8 cellular contexts compared by ENCODE assay signal in genomic region chr5:163459888-163460561, GRCh38.
DNase-seq lines count a peak whose midpoint lies in the region; ATAC-seq and TF ChIP-seq lines count a peak whose summit lies in the region.

NUDCD2 (minus strand) TSS chr5:163460102; CDS start chr5:163460050, 52 bp downstream.

- H3K4me3 ChIP-seq in OCI-LY3 (ENCODE audit: low read length): peak within 1 kb of the TSS; percentile 99

- H3K9ac ChIP-seq in OCI-LY3 (ENCODE audit: low read length): peak within 1 kb of the TSS; percentile 99

- no peaks in the 10 kb centered on the region for H3K9me3 ChIP-seq in OCI-LY3 (ENCODE audit: insufficient read depth, low read length)

- H2AFZ ChIP-seq in OCI-LY3 (ENCODE audit: low read depth, low read length): peak within 1 kb of the TSS; percentile 93

- DNase-seq in DMS 273 treated with DMSO at 0.1 percent for 48 hours (lab: John Stamatoyannopoulos, UW) (peak; percentile 98), HuH-7 (ENCODE audit: low spot score) (peak; percentile 78), activated T-cell treated with anti-CD3 and anti-CD28 coated beads for 1 hour (ENCODE audit: low read depth) (peak; percentile 97), epidermal melanocyte (ENCODE audit: insufficient read length, low spot score) (peak; percentile 51), middle frontal gyrus (ENCODE audit: extremely low spot score, low spot score) (peak; percentile 94)
- DNase-seq in stimulated activated CD8-positive, alpha-beta memory T cell treated with anti-CD3 and anti-CD28 coated beads, Interleukin-2, amount 100 ng/mL, for 48 hours (ENCODE audit: low read depth in 2 of 2): peak; percentile 88 to 94

- peaks cover 22% of the 10 kb centered on the region for H3K4me1 ChIP-seq in OCI-LY3 (ENCODE audit: low read length)

- peak within 1 kb of the TSS; percentile 97 for H3K27ac ChIP-seq in OCI-LY3 (ENCODE audit: low read length)

- ATAC-seq in GM21515 (IDR thresholded peaks at IDR 0.05; ENCODE audit: unreplicated experiment): peak; percentile 75

- H4K20me1 ChIP-seq in OCI-LY3 (ENCODE audit: insufficient read depth, low read length): no peaks in the 10 kb centered on the region

- peak within 1 kb of the TSS; percentile 86 for H3K4me2 ChIP-seq in OCI-LY3 (ENCODE audit: low read length)

- H3K36me3 ChIP-seq in OCI-LY3 (replicated peaks; ENCODE audit: low read depth, low read length): peaks cover 25% of the 10 kb centered on the region

- H3K27me3 ChIP-seq in OCI-LY3 (ENCODE audit: low read depth, low read length): no peaks in the 10 kb centered on the region

- peaks cover 82% of the 10 kb centered on the region for H3K79me2 ChIP-seq in OCI-LY3 (ENCODE audit: low read length)

- peak; percentile 36; the same call in 1 of the 2 replicates for TF ChIP-seq CTCF in OCI-LY3 (IDR thresholded peaks at IDR 0.05; ENCODE audit: low read depth, low read length)

Comparison
In these comparisons a context has a peak if more than half of its experiments do, and no peak if none do; other contexts are left out.
1. Peak in every context shown above with its lines: DNase-seq, ATAC-seq, H3K4me3 ChIP-seq and H3K27ac ChIP-seq.